ENCODE assay signal across 8 cellular contexts in the genomic region with DNA sequence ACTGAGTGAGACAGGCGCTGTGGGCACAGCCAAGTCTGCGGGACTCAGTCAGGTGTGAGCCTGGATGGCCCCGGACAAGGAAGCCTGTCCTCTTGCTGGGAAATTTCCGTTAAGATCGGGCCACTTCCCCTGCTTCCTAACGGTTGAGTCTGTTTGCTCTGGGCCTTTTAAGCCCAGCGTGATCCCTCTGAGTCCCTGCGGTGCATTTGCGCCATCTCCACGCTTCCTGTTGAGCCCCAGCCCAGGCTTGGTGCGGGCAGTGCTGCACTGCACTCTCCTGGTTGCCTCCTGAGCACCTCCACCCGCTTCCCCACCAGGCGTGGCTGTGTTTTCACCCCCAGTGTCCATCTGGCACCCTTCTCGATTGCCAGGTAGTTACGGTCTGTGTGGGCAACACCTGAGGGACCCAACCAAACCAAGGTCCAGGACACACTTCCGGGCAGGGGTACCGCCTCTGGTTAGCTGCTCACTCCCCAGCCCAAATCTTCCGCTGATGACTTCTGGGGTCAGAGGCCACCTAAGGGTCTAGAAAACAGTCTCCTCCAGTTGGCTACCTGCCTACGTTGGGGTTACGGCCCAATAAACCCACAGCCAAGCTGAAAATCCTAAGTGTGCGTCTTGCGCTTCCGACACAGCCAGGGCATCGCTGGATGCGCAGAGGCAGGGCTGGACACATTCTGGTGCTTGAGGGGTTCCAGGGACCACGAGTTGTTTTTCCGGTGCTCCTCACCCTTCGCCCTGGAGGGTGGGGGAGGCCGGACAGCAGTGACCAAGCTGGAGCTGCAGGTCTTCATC.
A peak's percentile ranks its signal among the peaks of the same experiment; 100 is the strongest.
DNase-seq lines count a peak whose midpoint lies in the region; ATAC-seq and TF ChIP-seq lines count a peak whose summit lies in the region.

No MANE protein-coding gene starts in this region.

- H3K27ac ChIP-seq in SK-N-MC (no peak overlapping the region), epithelial cell of prostate (peak overlapping the region; percentile 64)

- no peak for TF ChIP-seq CTCF in GM10248 (IDR thresholded peaks at IDR 0.05; ENCODE audit: control extremely low read depth, extremely low read depth, low read depth, missing control alignments)

- POLR2A ChIA-PET in GM10248 (lab: Yijun Ruan, JAX): interaction anchor here (1.3 kb wide), 1 partner anchor 8 kb away, joined by 4 read pairs; the partner anchor contains the start of gene MRPL12

- H3K9me3 ChIP-seq in SK-N-MC (ENCODE audit: low read depth, low read length): no peaks in the 10 kb centered on the region

- DNase-seq in stimulated activated CD4-positive, alpha-beta T cell treated with anti-CD3 and anti-CD28 coated beads, Interleukin-4, amount 100 ng/mL, for 24 hours: peak; percentile 18
- DNase-seq in stimulated activated CD4-positive, alpha-beta T cell treated with anti-CD3 and anti-CD28 coated beads, Interleukin-12 subunit alpha, Interleukin-12 subunit beta, amount 100 ng/mL, for 4 hours: no peak
- DNase-seq in SK-N-MC (ENCODE audit: low read depth, low spot score) (no peak), epithelial cell of prostate (ENCODE audit: low read depth, low spot score) (no peak), retina (peak; percentile 46), islet precursor cell (no peak), GM10248 (ENCODE audit: extremely low spot score) (no peak)

- ATAC-seq in GM21619 (IDR thresholded peaks at IDR 0.05; ENCODE audit: unreplicated experiment): no peak

- H3K36me3 ChIP-seq in SK-N-MC (ENCODE audit: insufficient read depth, low read length): peaks cover 25% of the 10 kb centered on the region

- no peak overlapping the region for H3K9ac ChIP-seq in SK-N-MC (ENCODE audit: insufficient read length)

- CTCF ChIA-PET in GM10248 (lab: Yijun Ruan, JAX): interaction anchor here (1.4 kb wide), 1 partner anchor 8 kb away, joined by 5 read pairs; the partner anchor contains the start of gene MRPL12

- peak overlapping the region; percentile 89; the same call in 1 of the 2 replicates for H3K4me3 ChIP-seq in SK-N-MC

Comparison
In these comparisons a context has a peak if more than half of its experiments do, and no peak if none do; other contexts are left out.
1. DNase-seq: peak in stimulated activated CD4-positive, alpha-beta T cell treated with anti-CD3 and anti-CD28 coated beads, Interleukin-4, amount 100 ng/mL, for 24 hours (single experiment) and retina (single experiment); none in stimulated activated CD4-positive, alpha-beta T cell treated with anti-CD3 and anti-CD28 coated beads, Interleukin-12 subunit alpha, Interleukin-12 subunit beta, amount 100 ng/mL, for 4 hours (single experiment), SK-N-MC (single experiment), epithelial cell of prostate (single experiment), islet precursor cell (single experiment) and GM10248 (single experiment).